ENCODE assay signal across 28 cellular contexts in genomic region chr14:90558041-90558982, GRCh38.
"Had no signal": no experiment of that assay in that cellular context is flagged by ENCODE, and none has a peak within 500 bp of the region (broad histone marks: within the 10 kb centered on the region; RNA-seq: fewer than 3 reads in every experiment).

No MANE protein-coding gene starts in this region.

- H3K27ac ChIP-seq: adrenal gland, ascending aorta, brain microvascular endothelial cell, epithelial cell of prostate, esophagus squamous epithelium, left lung, skin epidermis, thyroid gland, upper lobe of left lung, vagina had no signal

- H3K36me3 Mint-ChIP-seq: activated naive CD8-positive, alpha-beta T cell treated with anti-CD3 and anti-CD28 coated beads for 36 hours; stimulated activated effector memory CD8-positive, alpha-beta T cell treated with anti-CD3 and anti-CD28 coated beads, Interleukin-12 subunit alpha, Interleukin-12 subunit beta, amount 100 ng/mL, for 72 hours had no signal

- H3K9me3 ChIP-seq: adrenal gland, ascending aorta, esophagus squamous epithelium, heart right ventricle, left lung, thyroid gland, upper lobe of left lung, vagina had no signal

- H3K4me1 ChIP-seq: ascending aorta, left lung, vagina had no signal

- H3K27me3 Mint-ChIP-seq: activated CD4-positive, alpha-beta T cell treated with anti-CD3 and anti-CD28 coated beads for 36 hours; activated naive CD8-positive, alpha-beta T cell treated with anti-CD3 and anti-CD28 coated beads for 36 hours; stimulated activated naive CD8-positive, alpha-beta T cell treated with anti-CD3 and anti-CD28 coated beads, Interleukin-15, amount 100 ng/mL, for 72 hours had no signal

- H3K4me1 Mint-ChIP-seq: activated CD4-positive, alpha-beta T cell treated with anti-CD3 and anti-CD28 coated beads for 36 hours; activated naive CD8-positive, alpha-beta T cell treated with anti-CD3 and anti-CD28 coated beads for 36 hours; stimulated activated effector memory CD8-positive, alpha-beta T cell treated with anti-CD3 and anti-CD28 coated beads, Interleukin-12 subunit alpha, Interleukin-12 subunit beta, amount 100 ng/mL, for 72 hours; stimulated activated naive CD8-positive, alpha-beta T cell treated with anti-CD3 and anti-CD28 coated beads, Interleukin-15, amount 100 ng/mL, for 72 hours had no signal

- H3K4me3 ChIP-seq: adrenal gland, ascending aorta, esophagus squamous epithelium, heart right ventricle, left lung, skin epidermis, thyroid gland, upper lobe of left lung, vagina had no signal

- H3K27me3 ChIP-seq: adrenal gland, ascending aorta, brain microvascular endothelial cell, esophagus squamous epithelium, heart right ventricle, left lung, thyroid gland, upper lobe of left lung, vagina had no signal

- H3K4me3 Mint-ChIP-seq: activated CD4-positive, alpha-beta T cell treated with anti-CD3 and anti-CD28 coated beads for 36 hours; activated naive CD4-positive, alpha-beta T cell treated with anti-CD3 and anti-CD28 coated beads for 36 hours; activated naive CD8-positive, alpha-beta T cell treated with anti-CD3 and anti-CD28 coated beads for 36 hours; activated T-cell treated with anti-CD3 and anti-CD28 coated beads, Interleukin-2, amount 50 U/mL, for 72 hours; dendritic cell treated with granulocyte-macrophage colony-stimulating factor and Interleukin-4, amounts not matched to agents 40 ng/mL and 50 ng/mL, for 4 days; stimulated activated effector memory CD8-positive, alpha-beta T cell treated with anti-CD3 and anti-CD28 coated beads, Interleukin-12 subunit alpha, Interleukin-12 subunit beta, amount 100 ng/mL, for 72 hours; stimulated activated naive CD8-positive, alpha-beta T cell treated with anti-CD3 and anti-CD28 coated beads, Interleukin-15, amount 100 ng/mL, for 72 hours had no signal

- ATAC-seq: activated CD4-positive, alpha-beta T cell treated with anti-CD3 and anti-CD28 coated beads for 36 hours; activated T-cell treated with anti-CD3 and anti-CD28 coated beads, Interleukin-2, amount 50 U/mL, for 72 hours; left lung; sciatic nerve; stimulated activated effector memory CD8-positive, alpha-beta T cell treated with anti-CD3 and anti-CD28 coated beads, Interleukin-12 subunit alpha, Interleukin-12 subunit beta, amount 100 ng/mL, for 72 hours; stimulated activated naive CD8-positive, alpha-beta T cell treated with anti-CD3 and anti-CD28 coated beads, Interleukin-15, amount 100 ng/mL, for 72 hours had no signal

- H3K27ac Mint-ChIP-seq: activated CD4-positive, alpha-beta T cell treated with anti-CD3 and anti-CD28 coated beads for 36 hours; activated naive CD4-positive, alpha-beta T cell treated with anti-CD3 and anti-CD28 coated beads for 36 hours; activated naive CD8-positive, alpha-beta T cell treated with anti-CD3 and anti-CD28 coated beads for 36 hours; activated T-cell treated with anti-CD3 and anti-CD28 coated beads, Interleukin-2, amount 50 U/mL, for 72 hours; dendritic cell treated with granulocyte-macrophage colony-stimulating factor and Interleukin-4, amounts not matched to agents 40 ng/mL and 50 ng/mL, for 4 days; stimulated activated effector memory CD8-positive, alpha-beta T cell treated with anti-CD3 and anti-CD28 coated beads, Interleukin-12 subunit alpha, Interleukin-12 subunit beta, amount 100 ng/mL, for 72 hours had no signal

- H3K36me3 ChIP-seq: adrenal gland, ascending aorta, brain microvascular endothelial cell, esophagus squamous epithelium, left lung, thyroid gland, upper lobe of left lung, vagina had no signal

- DNase-seq: activated CD4-positive, alpha-beta T cell treated with anti-CD3 and anti-CD28 coated beads for 36 hours; activated CD4-positive, CD25-positive, alpha-beta regulatory T cell; activated effector memory CD4-positive, alpha-beta T cell treated with Interleukin-2 at 50 U/mL for 16 hours; activated naive CD4-positive, alpha-beta T cell treated with anti-CD3 and anti-CD28 coated beads for 36 hours; activated naive CD8-positive, alpha-beta T cell treated with anti-CD3 and anti-CD28 coated beads for 36 hours; activated T-cell treated with anti-CD3 and anti-CD28 coated beads for 4 hours; activated T-cell treated with anti-CD3 and anti-CD28 coated beads, Interleukin-2, amount 50 U/mL, for 72 hours; adrenal gland; brain microvascular endothelial cell; caudate nucleus; effector CD8-positive, alpha-beta T cell; esophagus squamous epithelium; foreskin melanocyte; heart right ventricle; kidney glomerular epithelial cell; left lung; mammary epithelial cell; stimulated activated CD4-positive, alpha-beta T cell treated with anti-CD3 and anti-CD28 coated beads, Interleukin-4, amount 100 ng/mL, for 24 hours; stimulated activated naive CD8-positive, alpha-beta T cell treated with anti-CD3 and anti-CD28 coated beads, Interleukin-15, amount 100 ng/mL, for 72 hours; thyroid gland had no signal

- H3K9me3 Mint-ChIP-seq: activated naive CD4-positive, alpha-beta T cell treated with anti-CD3 and anti-CD28 coated beads for 36 hours; activated naive CD8-positive, alpha-beta T cell treated with anti-CD3 and anti-CD28 coated beads for 36 hours; activated T-cell treated with anti-CD3 and anti-CD28 coated beads, Interleukin-2, amount 50 U/mL, for 72 hours; dendritic cell treated with granulocyte-macrophage colony-stimulating factor and Interleukin-4, amounts not matched to agents 40 ng/mL and 50 ng/mL, for 4 days; stimulated activated effector memory CD8-positive, alpha-beta T cell treated with anti-CD3 and anti-CD28 coated beads, Interleukin-12 subunit alpha, Interleukin-12 subunit beta, amount 100 ng/mL, for 72 hours; stimulated activated naive CD8-positive, alpha-beta T cell treated with anti-CD3 and anti-CD28 coated beads, Interleukin-15, amount 100 ng/mL, for 72 hours had no signal
